Comparison of ENCODE assay signal across 1 cellular context in genomic region chr19:56098731-56099577, GRCh38.
A peak's percentile ranks its signal among the peaks of the same experiment; 100 is the strongest.
TF ChIP-seq lines count a peak whose summit lies in the region.

No MANE protein-coding gene starts in this region.

TF ChIP-seq in IMR-90, 13 proteins besides CTCF, POLR2A, EP300 and RAD21:
- TF ChIP-seq CEBPB (IDR thresholded peaks at IDR 0.05; ENCODE audit: low read depth, low read length) (no peak), RFX5 (IDR thresholded peaks at IDR 0.05; ENCODE audit: low read depth, low read length) (no peak), NFE2L2 (IDR thresholded peaks at IDR 0.05; ENCODE audit: low read depth, low read length) (no peak), SMC3 (IDR thresholded peaks at IDR 0.05; ENCODE audit: low read depth, low read length) (no peak), MAFK (IDR thresholded peaks at IDR 0.05; ENCODE audit: low read depth, low read length) (peak; percentile 88)
